Comparison of ENCODE assay signal across 8 cellular contexts in genomic region chr6:163170294-163170883, GRCh38.
A peak's percentile ranks its signal among the peaks of the same experiment; 100 is the strongest.
DNase-seq lines count a peak whose midpoint lies in the region; ATAC-seq, FAIRE-seq and TF ChIP-seq lines count a peak whose summit lies in the region.

No MANE protein-coding gene starts in this region.

- intact Hi-C loops in CD14-positive monocyte (cut with micrococcal nuclease) (loop anchor here in 1 of 2 donors (10.0 kb wide), 1 partner anchor 784 kb away; no protein-coding TSS in a partner anchor), kidney (cut with DNase I) (no loop called here), vagina (cut with DNase I) (no loop called here)

- no peaks in the 10 kb centered on the region for H3K4me1 Mint-ChIP-seq in CD14-positive monocyte

- DNase-seq in CD14-positive monocyte (ENCODE audit: low spot score) (no peak), kidney (no peak), vagina (ENCODE audit: extremely low spot score in 2 of 2) (no peak), NCI-H510A treated with DMSO at 0.1 percent for 48 hours (lab: John Stamatoyannopoulos, UW) (no peak), NCI-H345 treated with DMSO at 0.1 percent for 48 hours (lab: John Stamatoyannopoulos, UW; ENCODE audit: unreplicated experiment) (no peak)
- DNase-seq in activated CD4-positive, CD25-positive, alpha-beta regulatory T cell treated with anti-CD3 and anti-CD28 coated beads, Interleukin-2, amount 50 U/mL, for 72 hours = peak; percentile 37

- no peak for TF ChIP-seq POLR2A in vagina (IDR thresholded peaks at IDR 0.05)

- H3K4me3 ChIP-seq in kidney (ENCODE audit: low read length in 2 of 2) (no peak overlapping the region), vagina (no peak overlapping the region)

- H3K4me1 ChIP-seq in kidney (ENCODE audit: control insufficient read depth in 1 of 2, insufficient read depth in 1 of 2, low read depth in 1 of 2, low read length in 2 of 2) = no peaks in the 10 kb centered on the region
- H3K4me1 ChIP-seq in vagina = no peaks in the 10 kb centered on the region

- H3K9ac ChIP-seq in kidney (ENCODE audit: low read length in 2 of 2) = no peak overlapping the region

- no peak overlapping the region for H3K27ac ChIP-seq in kidney (ENCODE audit: low read depth in 2 of 2, low read length in 2 of 2)
- H3K27ac ChIP-seq in vagina = no peak overlapping the region

- H3K27me3 Mint-ChIP-seq in CD14-positive monocyte (ENCODE audit: low read depth in 3 of 3) = peaks cover 0 to 5% (median 2%) of the 10 kb centered on the region in 3 donors

- peak; percentile 93 for TF ChIP-seq CTCF in CD14-positive monocyte (IDR thresholded peaks at IDR 0.05)
- TF ChIP-seq CTCF in kidney (IDR thresholded peaks at IDR 0.05; ENCODE audit: borderline replicate concordance, extremely low read depth, insufficient read depth) = peak; percentile 21
- TF ChIP-seq CTCF in vagina (IDR thresholded peaks at IDR 0.05) = peak in 2 of 3 experiments; percentile 12 to 41

- peaks cover 0 to 2% (median 0%) of the 10 kb centered on the region in 7 donors for H3K9me3 Mint-ChIP-seq in CD14-positive monocyte

- H3K9me3 ChIP-seq in kidney (ENCODE audit: control insufficient read depth in 1 of 2, low read length in 2 of 2) (no peaks in the 10 kb centered on the region), vagina (no peaks in the 10 kb centered on the region)

- no peaks in the 10 kb centered on the region for H3K27me3 ChIP-seq in vagina

- no peak overlapping the region for H3K27ac Mint-ChIP-seq in CD14-positive monocyte

- H3K36me3 ChIP-seq in kidney (ENCODE audit: control insufficient read depth in 1 of 2, insufficient read depth in 2 of 2, low read length in 2 of 2) (no peaks in the 10 kb centered on the region), vagina (no peaks in the 10 kb centered on the region)

- H3K36me3 Mint-ChIP-seq in CD14-positive monocyte = no peaks in the 10 kb centered on the region

- FAIRE-seq in kidney (lab: Jason Lieb, UNC) = no peak

- H3K4me3 Mint-ChIP-seq in CD14-positive monocyte = no peak overlapping the region

- ATAC-seq in GM18873 (IDR thresholded peaks at IDR 0.05; ENCODE audit: low FRiP score, unreplicated experiment) (peak; percentile 73), HG03442 (IDR thresholded peaks at IDR 0.05; ENCODE audit: unreplicated experiment) (peak; percentile 82)

Comparison
In these comparisons a context has a peak if more than half of its experiments do, and no peak if none do; other contexts are left out.
1. CTCF ChIP-seq: peak in every context shown above with its lines; median percentile 93 in CD14-positive monocyte; 26 in vagina; 21 in kidney.